In genomic region chr1:228394571-228395394, GRCh38 we compare ENCODE assay signal across 1 cellular context.
TF ChIP-seq lines count a peak whose summit lies in the region.

No MANE protein-coding gene starts in this region.

TF ChIP-seq in HepG2, 621 proteins besides CTCF, POLR2A, EP300 and RAD21 (continued from another document):
- TF ChIP-seq CEBPZ (IDR thresholded peaks at IDR 0.05; ENCODE audit: low read length) = no peak
- no peak for TF ChIP-seq NONO (IDR thresholded peaks at IDR 0.05)
- TF ChIP-seq NONO (CRISPR knock-in tag; conservative IDR thresholded peaks at IDR 0.05) = 0 out of 2 replicates have a peak, but pooled peaks have one; percentile 22
- no peak for TF ChIP-seq ZNF382 (CRISPR knock-in tag; IDR thresholded peaks at IDR 0.05; ENCODE audit: borderline replicate concordance)
- TF ChIP-seq NR2C2 (CRISPR knock-in tag; IDR thresholded peaks at IDR 0.05; ENCODE audit: borderline replicate concordance) = peak; percentile 49
- TF ChIP-seq POGZ (CRISPR knock-in tag; IDR thresholded peaks at IDR 0.05) = peak; percentile 92
- TF ChIP-seq, protein P1, sequence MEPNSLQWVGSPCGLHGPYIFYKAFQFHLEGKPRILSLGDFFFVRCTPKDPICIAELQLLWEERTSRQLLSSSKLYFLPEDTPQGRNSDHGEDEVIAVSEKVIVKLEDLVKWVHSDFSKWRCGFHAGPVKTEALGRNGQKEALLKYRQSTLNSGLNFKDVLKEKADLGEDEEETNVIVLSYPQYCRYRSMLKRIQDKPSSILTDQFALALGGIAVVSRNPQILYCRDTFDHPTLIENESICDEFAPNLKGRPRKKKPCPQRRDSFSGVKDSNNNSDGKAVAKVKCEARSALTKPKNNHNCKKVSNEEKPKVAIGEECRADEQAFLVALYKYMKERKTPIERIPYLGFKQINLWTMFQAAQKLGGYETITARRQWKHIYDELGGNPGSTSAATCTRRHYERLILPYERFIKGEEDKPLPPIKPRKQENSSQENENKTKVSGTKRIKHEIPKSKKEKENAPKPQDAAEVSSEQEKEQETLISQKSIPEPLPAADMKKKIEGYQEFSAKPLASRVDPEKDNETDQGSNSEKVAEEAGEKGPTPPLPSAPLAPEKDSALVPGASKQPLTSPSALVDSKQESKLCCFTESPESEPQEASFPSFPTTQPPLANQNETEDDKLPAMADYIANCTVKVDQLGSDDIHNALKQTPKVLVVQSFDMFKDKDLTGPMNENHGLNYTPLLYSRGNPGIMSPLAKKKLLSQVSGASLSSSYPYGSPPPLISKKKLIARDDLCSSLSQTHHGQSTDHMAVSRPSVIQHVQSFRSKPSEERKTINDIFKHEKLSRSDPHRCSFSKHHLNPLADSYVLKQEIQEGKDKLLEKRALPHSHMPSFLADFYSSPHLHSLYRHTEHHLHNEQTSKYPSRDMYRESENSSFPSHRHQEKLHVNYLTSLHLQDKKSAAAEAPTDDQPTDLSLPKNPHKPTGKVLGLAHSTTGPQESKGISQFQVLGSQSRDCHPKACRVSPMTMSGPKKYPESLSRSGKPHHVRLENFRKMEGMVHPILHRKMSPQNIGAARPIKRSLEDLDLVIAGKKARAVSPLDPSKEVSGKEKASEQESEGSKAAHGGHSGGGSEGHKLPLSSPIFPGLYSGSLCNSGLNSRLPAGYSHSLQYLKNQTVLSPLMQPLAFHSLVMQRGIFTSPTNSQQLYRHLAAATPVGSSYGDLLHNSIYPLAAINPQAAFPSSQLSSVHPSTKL (CRISPR knock-in tag; IDR thresholded peaks at IDR 0.05) = 0 out of 2 replicates have a peak, but pooled peaks have one; percentile 7
- no peak for TF ChIP-seq SOX13 (IDR thresholded peaks at IDR 0.05)
- TF ChIP-seq SOX13 (CRISPR knock-in tag; conservative IDR thresholded peaks at IDR 0.05 in 1 of 2, IDR thresholded peaks at IDR 0.05 in 1 of 2) = peak in 1 of 2 experiments; percentile 24; a peak in 1 of 4 replicates
- 0 out of 2 replicates have a peak, but pooled peaks have one; percentile 15 for TF ChIP-seq MYC (CRISPR knock-in tag; IDR thresholded peaks at IDR 0.05; ENCODE audit: borderline replicate concordance)
- 0 out of 2 replicates have a peak, but pooled peaks have one; percentile 17 for TF ChIP-seq MED1 (CRISPR knock-in tag; IDR thresholded peaks at IDR 0.05)
- peak; percentile 99 for TF ChIP-seq ESRRA (CRISPR knock-in tag; IDR thresholded peaks at IDR 0.05; ENCODE audit: low read depth)
- TF ChIP-seq, protein P2, sequence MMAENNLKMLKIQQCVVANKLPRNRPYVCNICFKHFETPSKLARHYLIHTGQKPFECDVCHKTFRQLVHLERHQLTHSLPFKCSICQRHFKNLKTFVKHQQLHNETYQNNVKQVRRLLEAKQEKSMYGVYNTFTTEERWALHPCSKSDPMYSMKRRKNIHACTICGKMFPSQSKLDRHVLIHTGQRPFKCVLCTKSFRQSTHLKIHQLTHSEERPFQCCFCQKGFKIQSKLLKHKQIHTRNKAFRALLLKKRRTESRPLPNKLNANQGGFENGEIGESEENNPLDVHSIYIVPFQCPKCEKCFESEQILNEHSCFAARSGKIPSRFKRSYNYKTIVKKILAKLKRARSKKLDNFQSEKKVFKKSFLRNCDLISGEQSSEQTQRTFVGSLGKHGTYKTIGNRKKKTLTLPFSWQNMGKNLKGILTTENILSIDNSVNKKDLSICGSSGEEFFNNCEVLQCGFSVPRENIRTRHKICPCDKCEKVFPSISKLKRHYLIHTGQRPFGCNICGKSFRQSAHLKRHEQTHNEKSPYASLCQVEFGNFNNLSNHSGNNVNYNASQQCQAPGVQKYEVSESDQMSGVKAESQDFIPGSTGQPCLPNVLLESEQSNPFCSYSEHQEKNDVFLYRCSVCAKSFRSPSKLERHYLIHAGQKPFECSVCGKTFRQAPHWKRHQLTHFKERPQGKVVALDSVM (CRISPR knock-in tag; IDR thresholded peaks at IDR 0.05) = no peak
- TF ChIP-seq, protein P3, sequence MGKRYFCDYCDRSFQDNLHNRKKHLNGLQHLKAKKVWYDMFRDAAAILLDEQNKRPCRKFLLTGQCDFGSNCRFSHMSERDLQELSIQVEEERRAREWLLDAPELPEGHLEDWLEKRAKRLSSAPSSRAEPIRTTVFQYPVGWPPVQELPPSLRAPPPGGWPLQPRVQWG (CRISPR knock-in tag; IDR thresholded peaks at IDR 0.05; ENCODE audit: borderline replicate concordance, low read depth) = no peak
- TF ChIP-seq RARA (CRISPR knock-in tag; IDR thresholded peaks at IDR 0.05) = 0 out of 2 replicates have a peak, but pooled peaks have one; percentile 28
- TF ChIP-seq POGK (CRISPR knock-in tag; conservative IDR thresholded peaks at IDR 0.05) = peak; percentile 43; the same call in 1 of the 2 replicates
- no peak for TF ChIP-seq ZFP62 (CRISPR knock-in tag; IDR thresholded peaks at IDR 0.05)
- TF ChIP-seq SOX6 (IDR thresholded peaks at IDR 0.05) = no peak
- 0 out of 2 replicates have a peak, but pooled peaks have one; percentile 23 for TF ChIP-seq SOX6 (CRISPR knock-in tag; IDR thresholded peaks at IDR 0.05)
- peak; percentile 45 for TF ChIP-seq SALL1 (CRISPR knock-in tag; IDR thresholded peaks at IDR 0.05)
- TF ChIP-seq, protein P4, sequence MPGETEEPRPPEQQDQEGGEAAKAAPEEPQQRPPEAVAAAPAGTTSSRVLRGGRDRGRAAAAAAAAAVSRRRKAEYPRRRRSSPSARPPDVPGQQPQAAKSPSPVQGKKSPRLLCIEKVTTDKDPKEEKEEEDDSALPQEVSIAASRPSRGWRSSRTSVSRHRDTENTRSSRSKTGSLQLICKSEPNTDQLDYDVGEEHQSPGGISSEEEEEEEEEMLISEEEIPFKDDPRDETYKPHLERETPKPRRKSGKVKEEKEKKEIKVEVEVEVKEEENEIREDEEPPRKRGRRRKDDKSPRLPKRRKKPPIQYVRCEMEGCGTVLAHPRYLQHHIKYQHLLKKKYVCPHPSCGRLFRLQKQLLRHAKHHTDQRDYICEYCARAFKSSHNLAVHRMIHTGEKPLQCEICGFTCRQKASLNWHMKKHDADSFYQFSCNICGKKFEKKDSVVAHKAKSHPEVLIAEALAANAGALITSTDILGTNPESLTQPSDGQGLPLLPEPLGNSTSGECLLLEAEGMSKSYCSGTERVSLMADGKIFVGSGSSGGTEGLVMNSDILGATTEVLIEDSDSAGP (CRISPR knock-in tag; IDR thresholded peaks at IDR 0.05; ENCODE audit: borderline replicate concordance) = peak; percentile 48; the same call in 1 of the 2 replicates
- TF ChIP-seq MED13 (CRISPR knock-in tag; IDR thresholded peaks at IDR 0.05) = no peak
TF ChIP-seq in HepG2: peak in this region for 36.
